8 cellular contexts compared by ENCODE assay signal in the genomic region with DNA sequence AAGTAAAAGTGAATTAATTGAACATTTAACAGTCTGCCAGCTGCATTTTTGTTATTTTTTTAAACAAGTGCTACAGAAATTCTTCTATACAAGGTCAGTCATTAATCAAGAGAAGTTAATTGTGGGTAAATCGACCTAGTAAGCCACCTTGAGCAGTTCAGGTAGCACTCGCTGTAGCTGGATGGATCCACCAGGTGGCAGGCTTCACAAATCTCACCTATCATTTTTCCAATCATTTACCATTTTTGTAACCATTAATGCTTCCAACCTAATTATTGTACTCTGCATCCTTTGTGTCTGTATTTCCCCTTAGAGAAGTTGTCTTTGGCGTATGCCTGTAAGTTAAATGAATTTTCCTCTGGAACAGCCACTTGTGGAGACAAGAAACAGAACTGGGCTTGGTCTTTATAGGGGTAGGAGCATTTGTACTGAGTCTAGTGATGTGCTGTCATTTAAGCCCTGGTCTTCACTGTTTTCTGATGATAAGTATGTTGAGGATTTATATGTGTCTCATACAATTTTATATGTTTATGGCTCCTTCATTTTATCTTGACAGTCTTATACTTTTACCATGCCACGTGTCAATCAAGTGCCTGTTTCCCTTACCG.
DNase-seq lines count a peak whose midpoint lies in the region; ATAC-seq and TF ChIP-seq lines count a peak whose summit lies in the region.

No MANE protein-coding gene starts in this region.

- peak; percentile 19 for DNase-seq in NCI-H2171 treated with DMSO at 0.1 percent for 48 hours (lab: John Stamatoyannopoulos, UW)
- no peak for DNase-seq in NCI-H2171 (lab: John Stamatoyannopoulos, UW)
- DNase-seq in activated effector memory CD4-positive, alpha-beta T cell treated with Interleukin-2 at 50 U/mL for 16 hours = peak; percentile 42
- DNase-seq in head of caudate nucleus = peak in 35 of 42 donors; percentile 12 to 75 (median 53)
- peak; percentile 31 to 34 for DNase-seq in stimulated activated CD4-positive, alpha-beta T cell treated with anti-CD3 and anti-CD28 coated beads, Interleukin-2, amount 100 ng/mL, for 48 hours
- DNase-seq in kidney glomerular epithelial cell (lab: John Stamatoyannopoulos, UW) = no peak

- no peak overlapping the region for H3K4me2 ChIP-seq in OCI-LY1 (ENCODE audit: low read length)

- TF ChIP-seq CTCF in OCI-LY1 (IDR thresholded peaks at IDR 0.05; ENCODE audit: low read length) = peak; percentile 93

- ATAC-seq in HG02623 (IDR thresholded peaks at IDR 0.05; ENCODE audit: unreplicated experiment) = peak; percentile 63

- H2AFZ ChIP-seq in OCI-LY1 (ENCODE audit: low read length) = no peak overlapping the region

- no peaks in the 10 kb centered on the region for H3K36me3 ChIP-seq in OCI-LY1 (ENCODE audit: insufficient read depth, low read length)

- no peaks in the 10 kb centered on the region for H3K27me3 ChIP-seq in OCI-LY1 (ENCODE audit: insufficient read depth, low read length)

- H3K4me3 ChIP-seq in OCI-LY1 (ENCODE audit: low read depth, low read length, poor library complexity, severe bottlenecking) = no peak overlapping the region

- intact Hi-C loops in head of caudate nucleus (cut with DNase I) = loop anchor here (10.0 kb wide), 1 partner anchor 342 kb away; no protein-coding TSS in a partner anchor

- no peak overlapping the region for H3K27ac ChIP-seq in OCI-LY1 (ENCODE audit: low read depth, low read length, poor library complexity, severe bottlenecking)

- H3F3A ChIP-seq in OCI-LY1 (ENCODE audit: insufficient read depth, low read length) = no peaks in the 10 kb centered on the region

- H4K20me1 ChIP-seq in OCI-LY1 (ENCODE audit: insufficient read depth, low read length) = no peaks in the 10 kb centered on the region

- H3K79me2 ChIP-seq in OCI-LY1 (ENCODE audit: insufficient read depth, low read length) = no peaks in the 10 kb centered on the region

- H3K9ac ChIP-seq in OCI-LY1 (ENCODE audit: low read length) = no peak overlapping the region

- H3K4me1 ChIP-seq in OCI-LY1 (ENCODE audit: insufficient read depth, low read length, severe bottlenecking) = no peaks in the 10 kb centered on the region

- H3K9me2 ChIP-seq in OCI-LY1 (ENCODE audit: low read depth, low read length) = no peaks in the 10 kb centered on the region

- H3K9me3 ChIP-seq in OCI-LY1 (ENCODE audit: low read length) = no peaks in the 10 kb centered on the region

Comparison
In these comparisons a context has a peak if more than half of its experiments do, and no peak if none do; other contexts are left out.
1. DNase-seq: peak in NCI-H2171 treated with DMSO at 0.1 percent for 48 hours (single experiment), activated effector memory CD4-positive, alpha-beta T cell treated with Interleukin-2 at 50 U/mL for 16 hours (single experiment), head of caudate nucleus (35 of 42) and stimulated activated CD4-positive, alpha-beta T cell treated with anti-CD3 and anti-CD28 coated beads, Interleukin-2, amount 100 ng/mL, for 48 hours (2 of 2); none in NCI-H2171 (single experiment) and kidney glomerular epithelial cell (single experiment).